ENCODE assay signal across 25 cellular contexts in genomic region chr2:212618636-212619035, GRCh38.
DNase-seq lines count a peak whose midpoint lies in the region; ATAC-seq and TF ChIP-seq lines count a peak whose summit lies in the region.
"Had no signal": no experiment of that assay in that cellular context is flagged by ENCODE, and none has a peak within 500 bp of the region (broad histone marks: within the 10 kb centered on the region; RNA-seq: fewer than 3 reads in every experiment).

No MANE protein-coding gene starts in this region.

- no peak overlapping the region for H2AFZ ChIP-seq in IMR-90 (replicated peaks; ENCODE audit: low read length, poor library complexity)
- peak overlapping the region; percentile 49 for H2AFZ ChIP-seq in mammary epithelial cell (ENCODE audit: low read depth, low read length)
- H2AFZ ChIP-seq in trophoblast cell (ENCODE audit: insufficient read depth, low read length, poor library complexity), result no peak overlapping the region
- H2AFZ ChIP-seq: GM23338 had no signal

- H2AK5ac ChIP-seq in IMR-90 (ENCODE audit: low read depth, low read length) (no peak overlapping the region; the same call in 1 of the 2 replicates), trophoblast cell (ENCODE audit: low read length) (no peak overlapping the region)

- POLR2A ChIA-PET in IMR-90 (lab: Charles Lee; ENCODE audit: unreplicated experiment) (no interaction called here), HEK293T (lab: Yijun Ruan, JAX) (no interaction called here)

- BruUV-seq in IMR-90 (replicated peaks; lab: Mats Ljungman, UMichigan) (no TSS peak), mammary epithelial cell (replicated peaks; lab: Mats Ljungman, UMichigan) (no TSS peak)

- H3K27ac ChIP-seq in IMR-90 (ENCODE audit: insufficient read depth, low read length) (no peak overlapping the region), mammary epithelial cell (ENCODE audit: insufficient read depth, low read depth, low read length) (peak overlapping the region; percentile 95), trophoblast cell (ENCODE audit: low read depth, low read length) (no peak overlapping the region)
- H3K27ac ChIP-seq: heart left ventricle, HL-60, tibial artery had no signal

- no peak overlapping the region for H2BK15ac ChIP-seq in IMR-90 (ENCODE audit: low read depth, low read length)

- dilution Hi-C loops in IMR-90 (cut with HindIII; ENCODE audit: low sequenced_read_pairs, unreplicated experiment), result no loop called here
- dilution Hi-C loops in mammary epithelial cell (cut with HindIII; ENCODE audit: low sequenced_read_pairs), result no loop called here

- no peak overlapping the region for H2BK5ac ChIP-seq in IMR-90 (ENCODE audit: low read depth, low read length, poor library complexity, severe bottlenecking)
- H2BK5ac ChIP-seq in trophoblast cell (ENCODE audit: low read depth, low read length, poor library complexity), result no peak overlapping the region

- no peak overlapping the region for H2BK20ac ChIP-seq in IMR-90 (ENCODE audit: low read depth, low read length)

- H4K5ac ChIP-seq in IMR-90 (ENCODE audit: low read depth, low read length), result no peak overlapping the region

- peak; percentile 61 for DNase-seq in EL
- DNase-seq in IMR-90, result peak; percentile 42
- peak; percentile 95 for DNase-seq in mammary epithelial cell
- DNase-seq in trophoblast cell, result peak; percentile 68 to 85
- no peak for DNase-seq in HEK293T (ENCODE audit: extremely low spot score)
- no peak for DNase-seq in T-helper 1 cell
- DNase-seq in activated CD8-positive, alpha-beta memory T cell treated with anti-CD3 and anti-CD28 coated beads, Interleukin-2, amount 50 U/mL, for 48 hours, result no peak
- DNase-seq: ACHN; activated CD8-positive, alpha-beta T cell treated with anti-CD3 and anti-CD28 coated beads, Interleukin-2, amount 10 ng/mL, durations not matched to agents 7 days and 5 days; activated gamma-delta T cell; activated T-cell treated with anti-CD3 and anti-CD28 coated beads for 4 hours; DMS153; GF-D8; heart left ventricle; NCI-H1092; NCI-H187 treated with DMSO at 0.1 percent for 48 hours; NCI-H69; nephron progenitor cell; retina; stimulated activated CD4-positive, alpha-beta T cell treated with anti-CD3 and anti-CD28 coated beads, Interleukin-2, amount 100 ng/mL, for 24 hours; tibial artery had no signal

- intact Hi-C loops in IMR-90 (cut with micrococcal nuclease), result no loop called here
- intact Hi-C loops in mammary epithelial cell (cut with micrococcal nuclease), result loop anchor here (2.0 to 5.0 kb wide), 2 partner anchors 18 to 534 kb away; partner anchors contain the start of gene IKZF2

- H3K79me2 ChIP-seq in mammary epithelial cell (ENCODE audit: insufficient read depth, low read length), result no peaks in the 10 kb centered on the region
- H3K79me2 ChIP-seq in trophoblast cell (ENCODE audit: control insufficient read depth, insufficient read depth, low read length, poor library complexity), result no peaks in the 10 kb centered on the region

- in situ Hi-C loops in IMR-90 (cut with MboI; ENCODE audit: low sequenced_read_pairs), result no loop called here
- in situ Hi-C loops in mammary epithelial cell (cut with MboI; ENCODE audit: low sequenced_read_pairs in 2 of 2), result no loop called here

- H3K36me3 ChIP-seq in IMR-90 (ENCODE audit: control insufficient read depth, insufficient read depth, low read length) (no peaks in the 10 kb centered on the region), mammary epithelial cell (ENCODE audit: insufficient read depth, low read length) (no peaks in the 10 kb centered on the region), trophoblast cell (ENCODE audit: control insufficient read depth in 1 of 2, insufficient read depth in 2 of 2, low read length in 2 of 2) (no peaks in the 10 kb centered on the region)
- H3K36me3 ChIP-seq: heart left ventricle, tibial artery had no signal

- WGBS in IMR-90 (ENCODE audit: extremely low coverage in 2 of 2, insufficient read length in 1 of 2), 2 experiments, result no CpG with 5 or more reads among the region's 2 CpGs
- WGBS in mammary epithelial cell (ENCODE audit: low coverage, missing lambda C conversion rate), result 0% methylated on average over 2 of the region's 2 CpGs
- no CpG with 5 or more reads among the region's 2 CpGs for WGBS in trophoblast cell (ENCODE audit: extremely low coverage, insufficient coverage, insufficient read length)

- H3K9ac ChIP-seq in IMR-90 (ENCODE audit: low read depth, low read length), result no peak overlapping the region
- peak overlapping the region; percentile 20 for H3K9ac ChIP-seq in mammary epithelial cell (ENCODE audit: insufficient read depth, low read length)
- H3K9ac ChIP-seq in trophoblast cell (ENCODE audit: low read length), result no peak overlapping the region

- H3K4me2 ChIP-seq in IMR-90 (ENCODE audit: low read depth, low read length) (no peak overlapping the region), mammary epithelial cell (ENCODE audit: insufficient read depth, low read depth, low read length) (peak overlapping the region; percentile 52), trophoblast cell (ENCODE audit: low read length) (no peak overlapping the region)
- H3K4me2 ChIP-seq: GM23338 had no signal

- H3K9me1 ChIP-seq in IMR-90 (ENCODE audit: insufficient read depth, low read length), result no peaks in the 10 kb centered on the region

- H3K79me1 ChIP-seq in IMR-90 (ENCODE audit: low read depth in 1 of 2, low read length in 2 of 2), result no peaks in the 10 kb centered on the region
- no peaks in the 10 kb centered on the region for H3K79me1 ChIP-seq in trophoblast cell (ENCODE audit: low read length)

- H4K12ac ChIP-seq in trophoblast cell (ENCODE audit: low read depth, low read length), result no peak overlapping the region

- H3K27me3 ChIP-seq in IMR-90 (ENCODE audit: control insufficient read depth, insufficient read depth, low read length), result no peaks in the 10 kb centered on the region
- H3K27me3 ChIP-seq in mammary epithelial cell (ENCODE audit: insufficient read depth, low read length), result no peaks in the 10 kb centered on the region
- no peaks in the 10 kb centered on the region for H3K27me3 ChIP-seq in trophoblast cell (ENCODE audit: insufficient read depth, low read length)
- H3K27me3 ChIP-seq: tibial artery had no signal

- no peak overlapping the region for H3K14ac ChIP-seq in IMR-90 (replicated peaks; ENCODE audit: low read depth, low read length)
- no peak overlapping the region for H3K14ac ChIP-seq in trophoblast cell (ENCODE audit: low read length)

- no peak for TF ChIP-seq RAD21 in IMR-90 (IDR thresholded peaks at IDR 0.05; ENCODE audit: low read length)

- no peak overlapping the region for H3K23ac ChIP-seq in IMR-90 (ENCODE audit: low read depth, low read length)
- no peak overlapping the region for H3K23ac ChIP-seq in trophoblast cell (ENCODE audit: low read length)

- H2BK12ac ChIP-seq in trophoblast cell (ENCODE audit: low read length), result no peak overlapping the region

- H4K91ac ChIP-seq in IMR-90 (ENCODE audit: insufficient read depth, low read depth, low read length) (no peak overlapping the region), trophoblast cell (ENCODE audit: low read depth, low read length) (no peak overlapping the region)

- H3K4ac ChIP-seq in IMR-90 (ENCODE audit: low read depth, low read length) (no peak overlapping the region), trophoblast cell (ENCODE audit: low read depth, low read length) (no peak overlapping the region)

- TF ChIP-seq CTCF in IMR-90 (conservative IDR thresholded peaks at IDR 0.05; ENCODE audit: low read depth, low read length) (no peak), mammary epithelial cell (conservative IDR thresholded peaks at IDR 0.05 in 1 of 2, IDR thresholded peaks at IDR 0.05 in 1 of 2; ENCODE audit: extremely low read depth in 1 of 2, insufficient read depth in 1 of 2, low read depth in 1 of 2, low read length in 2 of 2) (no peak)

- H2BK120ac ChIP-seq in IMR-90 (ENCODE audit: low read depth, low read length) (no peak overlapping the region), trophoblast cell (ENCODE audit: insufficient read depth, low read length, poor library complexity) (no peak overlapping the region)

- ATAC-seq in IMR-90 (ENCODE audit: low read depth) (no peak), HG03280 (IDR thresholded peaks at IDR 0.05; ENCODE audit: unreplicated experiment) (no peak)
- ATAC-seq: activated CD8-positive, alpha-beta T cell treated with anti-CD3 and anti-CD28 coated beads, Interleukin-2, amount 10 ng/mL, durations not matched to agents 7 days and 5 days; GM23338; heart left ventricle had no signal

- H3K4me3 ChIP-seq in IMR-90 (ENCODE audit: insufficient read depth, low read depth, low read length) (no peak overlapping the region), mammary epithelial cell (replicated peaks in 1 of 3; ENCODE audit: insufficient read depth in 1 of 3, low read depth in 2 of 3, low read length in 3 of 3) (no peak overlapping the region), trophoblast cell (ENCODE audit: low read depth, low read length) (no peak overlapping the region)
- H3K4me3 ChIP-seq: GM23338, heart left ventricle, lung, tibial artery had no signal

- CTCF ChIA-PET in IMR-90 (lab: Yijun Ruan, JAX), result no interaction called here
- CTCF ChIA-PET in mammary epithelial cell (lab: Charles Lee; ENCODE audit: low non-redundant PET), result no interaction called here
- CTCF ChIA-PET in HEK293T (lab: Yijun Ruan, JAX), result no interaction called here

- H4K20me1 ChIP-seq in IMR-90 (ENCODE audit: insufficient read depth, low read length) (no peaks in the 10 kb centered on the region), mammary epithelial cell (ENCODE audit: insufficient read depth, low read length) (no peaks in the 10 kb centered on the region)

- H2AK9ac ChIP-seq in IMR-90 (replicated peaks; ENCODE audit: low read depth, low read length, poor library complexity), result no peak overlapping the region

- H3K4me1 ChIP-seq in IMR-90 (ENCODE audit: control insufficient read depth, insufficient read depth, low read length) (no peaks in the 10 kb centered on the region), mammary epithelial cell (ENCODE audit: insufficient read depth, low read length) (peaks cover 32% of the 10 kb centered on the region), trophoblast cell (ENCODE audit: control insufficient read depth in 1 of 2, insufficient read depth in 2 of 2, low read length in 2 of 2) (no peaks in the 10 kb centered on the region)
- H3K4me1 ChIP-seq: heart left ventricle, tibial artery had no signal

- no peak overlapping the region for H3K18ac ChIP-seq in IMR-90 (ENCODE audit: low read depth, low read length)
- H3K18ac ChIP-seq in trophoblast cell (ENCODE audit: low read length), result no peak overlapping the region

- H3K9me3 ChIP-seq in IMR-90 (ENCODE audit: control insufficient read depth, insufficient read depth, low read length) (no peaks in the 10 kb centered on the region), mammary epithelial cell (replicated peaks; ENCODE audit: insufficient read depth, low read length) (no peaks in the 10 kb centered on the region), trophoblast cell (ENCODE audit: insufficient read depth, low read depth, low read length) (no peaks in the 10 kb centered on the region)
- H3K9me3 ChIP-seq: tibial artery had no signal

- H3K56ac ChIP-seq in IMR-90 (ENCODE audit: extremely low read depth, insufficient read depth, low read length), result no peak overlapping the region

- no peak for TF ChIP-seq POLR2A in IMR-90 (IDR thresholded peaks at IDR 0.05; ENCODE audit: low read depth, low read length)

- H4K8ac ChIP-seq in IMR-90 (ENCODE audit: low read depth in 2 of 2, low read length in 2 of 2) (no peak overlapping the region), trophoblast cell (ENCODE audit: low read depth, low read length) (no peak overlapping the region)

TF ChIP-seq in HEK293T, 16 proteins besides CTCF, POLR2A, EP300 and RAD21 (continues in another document):
- TF ChIP-seq SP1 (IDR thresholded peaks at IDR 0.05), result no peak

Comparison
In these comparisons a context has a peak if more than half of its experiments do, and no peak if none do; other contexts are left out.
1. DNase-seq: peak in EL (single experiment), IMR-90 (single experiment), mammary epithelial cell (single experiment) and trophoblast cell (2 of 2); none in HEK293T (single experiment), T-helper 1 cell (0 of 5) and activated CD8-positive, alpha-beta memory T cell treated with anti-CD3 and anti-CD28 coated beads, Interleukin-2, amount 50 U/mL, for 48 hours (single experiment).